In the genomic region with DNA sequence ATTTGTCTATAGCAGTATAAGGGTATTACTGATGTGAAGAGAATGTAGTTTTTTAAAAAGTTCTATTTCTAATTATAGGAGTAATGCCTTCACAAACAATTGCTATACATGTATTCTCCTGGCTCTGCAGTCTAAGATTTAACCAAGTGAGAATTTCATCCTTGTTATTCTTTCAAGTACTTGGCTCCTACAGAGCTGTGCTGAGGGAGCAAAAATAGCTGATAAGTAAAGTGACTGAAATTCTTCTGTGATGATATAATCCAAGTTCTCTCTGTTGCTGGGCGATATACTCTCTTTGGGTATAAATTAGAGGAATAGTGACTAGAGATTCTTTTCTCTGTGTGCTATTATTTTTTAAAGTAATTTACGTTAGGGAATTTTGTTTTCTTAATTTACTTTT, we compare ENCODE assay signal across 1 cellular context.
TF ChIP-seq lines count a peak whose summit lies in the region.

No MANE protein-coding gene starts in this region.

TF ChIP-seq in IMR-90, 13 proteins besides CTCF, POLR2A, EP300 and RAD21:
- TF ChIP-seq BHLHE40 (IDR thresholded peaks at IDR 0.05; ENCODE audit: low read depth, low read length) (no peak), CHD1 (IDR thresholded peaks at IDR 0.05; ENCODE audit: low read depth, low read length) (no peak), MAZ (IDR thresholded peaks at IDR 0.05; ENCODE audit: borderline replicate concordance, low read depth, low read length) (no peak), FOS (IDR thresholded peaks at IDR 0.05; ENCODE audit: low read depth, low read length) (no peak), MAFK (IDR thresholded peaks at IDR 0.05; ENCODE audit: low read depth, low read length) (no peak), NFE2L2 (IDR thresholded peaks at IDR 0.05; ENCODE audit: low read depth, low read length) (no peak), MXI1 (IDR thresholded peaks at IDR 0.05; ENCODE audit: borderline replicate concordance, low read depth, low read length) (no peak), RFX5 (IDR thresholded peaks at IDR 0.05; ENCODE audit: low read depth, low read length) (no peak), CEBPB (IDR thresholded peaks at IDR 0.05; ENCODE audit: low read depth, low read length) (no peak), SMC3 (IDR thresholded peaks at IDR 0.05; ENCODE audit: low read depth, low read length) (no peak)
- TF ChIP-seq, protein P1, sequence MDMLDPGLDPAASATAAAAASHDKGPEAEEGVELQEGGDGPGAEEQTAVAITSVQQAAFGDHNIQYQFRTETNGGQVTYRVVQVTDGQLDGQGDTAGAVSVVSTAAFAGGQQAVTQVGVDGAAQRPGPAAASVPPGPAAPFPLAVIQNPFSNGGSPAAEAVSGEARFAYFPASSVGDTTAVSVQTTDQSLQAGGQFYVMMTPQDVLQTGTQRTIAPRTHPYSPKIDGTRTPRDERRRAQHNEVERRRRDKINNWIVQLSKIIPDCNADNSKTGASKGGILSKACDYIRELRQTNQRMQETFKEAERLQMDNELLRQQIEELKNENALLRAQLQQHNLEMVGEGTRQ (IDR thresholded peaks at IDR 0.05; ENCODE audit: low read depth, low read length) = no peak
- TF ChIP-seq, protein P2, sequence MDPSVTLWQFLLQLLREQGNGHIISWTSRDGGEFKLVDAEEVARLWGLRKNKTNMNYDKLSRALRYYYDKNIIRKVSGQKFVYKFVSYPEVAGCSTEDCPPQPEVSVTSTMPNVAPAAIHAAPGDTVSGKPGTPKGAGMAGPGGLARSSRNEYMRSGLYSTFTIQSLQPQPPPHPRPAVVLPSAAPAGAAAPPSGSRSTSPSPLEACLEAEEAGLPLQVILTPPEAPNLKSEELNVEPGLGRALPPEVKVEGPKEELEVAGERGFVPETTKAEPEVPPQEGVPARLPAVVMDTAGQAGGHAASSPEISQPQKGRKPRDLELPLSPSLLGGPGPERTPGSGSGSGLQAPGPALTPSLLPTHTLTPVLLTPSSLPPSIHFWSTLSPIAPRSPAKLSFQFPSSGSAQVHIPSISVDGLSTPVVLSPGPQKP (IDR thresholded peaks at IDR 0.05; ENCODE audit: borderline replicate concordance, low read depth, low read length) = no peak
